In the genomic region with DNA sequence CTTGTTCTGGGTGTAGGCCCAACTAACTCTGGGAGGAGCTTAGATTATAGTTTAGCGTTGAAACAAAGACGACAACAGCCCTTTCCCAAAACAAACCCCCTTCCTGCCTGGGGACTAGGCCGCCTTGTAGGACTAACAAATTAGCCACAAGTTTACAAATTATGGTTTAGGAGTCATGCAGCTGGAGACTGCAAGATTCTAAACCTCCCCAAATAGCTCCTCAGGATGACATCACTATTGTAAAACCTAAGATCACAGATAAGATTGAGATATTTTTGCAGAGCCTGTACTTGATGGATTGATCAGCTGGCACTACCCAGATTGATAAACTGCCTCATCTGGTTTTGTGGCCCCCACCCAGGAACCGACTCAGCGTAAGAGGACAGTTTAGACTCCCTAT, we compare ENCODE assay signal across 16 cellular contexts. TPM values are rescaled to one million over a fixed set of nuclear protein-coding genes. Genes with fewer than 3 reads are reported as not detected.
DNase-seq lines count a peak whose midpoint lies in the region; ATAC-seq and TF ChIP-seq lines count a peak whose summit lies in the region.
"Had no signal": no experiment of that assay in that cellular context is flagged by ENCODE, and none has a peak within 500 bp of the region (broad histone marks: within the 10 kb centered on the region; RNA-seq: fewer than 3 reads in every experiment).

No MANE protein-coding gene starts in this region.

- no peaks in the 10 kb centered on the region for H3K36me3 Mint-ChIP-seq in activated CD4-positive, alpha-beta T cell treated with anti-CD3 and anti-CD28 coated beads, Interleukin-2, amount 10 ng/mL, durations not matched to agents 24 days and 14 days (ENCODE audit: low read depth)
- H3K36me3 Mint-ChIP-seq: WTC11 had no signal

- peak overlapping the region; percentile 39 for H3K4me2 ChIP-seq in smooth muscle cell
- H3K4me2 ChIP-seq: hepatocyte had no signal

- H3K27ac Mint-ChIP-seq in activated CD4-positive, alpha-beta T cell treated with anti-CD3 and anti-CD28 coated beads, Interleukin-2, amount 10 ng/mL, durations not matched to agents 24 days and 14 days = peak overlapping the region; percentile 59
- H3K27ac Mint-ChIP-seq: WTC11 had no signal

- H3K9me3 Mint-ChIP-seq in activated CD4-positive, alpha-beta T cell treated with anti-CD3 and anti-CD28 coated beads, Interleukin-2, amount 10 ng/mL, durations not matched to agents 24 days and 14 days = no peaks in the 10 kb centered on the region
- H3K9me3 Mint-ChIP-seq: activated naive CD4-positive, alpha-beta T cell treated with anti-CD3 and anti-CD28 coated beads, Interleukin-2, amount 50 U/mL, for 72 hours; WTC11 had no signal

- H3K27me3 Mint-ChIP-seq in activated CD4-positive, alpha-beta T cell treated with anti-CD3 and anti-CD28 coated beads, Interleukin-2, amount 10 ng/mL, durations not matched to agents 24 days and 14 days = no peaks in the 10 kb centered on the region

- DNase-seq in activated CD4-positive, alpha-beta T cell treated with anti-CD3 and anti-CD28 coated beads, Interleukin-2, amount 10 ng/mL, durations not matched to agents 24 days and 14 days = no peak
- DNase-seq in activated CD4-positive, alpha-beta T cell treated with anti-CD3 and anti-CD28 coated beads for 1 hour = no peak
- DNase-seq in SJSA1 (ENCODE audit: low read depth in 1 of 2, low spot score in 2 of 2) (peak; percentile 77 to 81), fibroblast of gingiva (ENCODE audit: low read depth) (peak; percentile 27), smooth muscle cell (lab: John Stamatoyannopoulos, UW; ENCODE audit: unreplicated experiment) (no peak), UCSD-AML1 (lab: John Stamatoyannopoulos, UW; ENCODE audit: unreplicated experiment) (no peak), iPS-NIHi11 (ENCODE audit: low spot score) (no peak)
- DNase-seq: ACHN; effector CD4-positive, alpha-beta T cell; NCI-H2227 treated with DMSO at 0.1 percent for 48 hours had no signal

- H3K36me3 ChIP-seq in SJSA1 = peaks cover 4% of the 10 kb centered on the region; the same call in 1 of the 2 replicates
- no peaks in the 10 kb centered on the region for H3K36me3 ChIP-seq in smooth muscle cell (ENCODE audit: low read depth)

- H3K4me1 ChIP-seq in SJSA1 (replicated peaks) (peaks cover 31% of the 10 kb centered on the region), smooth muscle cell (ENCODE audit: low read depth) (no peaks in the 10 kb centered on the region)

- TF ChIP-seq CTCF in smooth muscle cell (IDR thresholded peaks at IDR 0.05; ENCODE audit: borderline replicate concordance, insufficient read depth, poor library complexity, severe bottlenecking) = no peak

- H3K9me3 ChIP-seq in SJSA1 (replicated peaks) (no peaks in the 10 kb centered on the region), smooth muscle cell (replicated peaks; ENCODE audit: low read depth) (no peaks in the 10 kb centered on the region)

- H3K79me2 ChIP-seq in smooth muscle cell (ENCODE audit: low read depth) = peaks cover 7% of the 10 kb centered on the region

- 38% methylated on average over 5 of the region's 5 CpGs for WGBS in smooth muscle cell (ENCODE audit: low lambda C conversion rate)

- ATAC-seq in HG03139 (IDR thresholded peaks at IDR 0.05; ENCODE audit: unreplicated experiment) = no peak
- ATAC-seq: WTC11 had no signal

- H3K27ac ChIP-seq in SJSA1 (peak overlapping the region; percentile 42), smooth muscle cell (ENCODE audit: low read depth) (peak overlapping the region; percentile 5)
- H3K27ac ChIP-seq: hepatocyte, RWPE1 had no signal

- no peaks in the 10 kb centered on the region for H3K27me3 ChIP-seq in SJSA1 (replicated peaks)
- no peaks in the 10 kb centered on the region for H3K27me3 ChIP-seq in smooth muscle cell (ENCODE audit: low read depth)
- H3K27me3 ChIP-seq: hepatocyte had no signal

- no peak overlapping the region for H3K9ac ChIP-seq in smooth muscle cell (ENCODE audit: low read depth)

- H4K20me1 ChIP-seq in smooth muscle cell (ENCODE audit: low read depth) = no peaks in the 10 kb centered on the region

- H3K4me3 Mint-ChIP-seq in activated CD4-positive, alpha-beta T cell treated with anti-CD3 and anti-CD28 coated beads, Interleukin-2, amount 10 ng/mL, durations not matched to agents 24 days and 14 days = peak overlapping the region; percentile 18
- H3K4me3 Mint-ChIP-seq: WTC11 had no signal

- no peak overlapping the region for H3K4me3 ChIP-seq in SJSA1
- H3K4me3 ChIP-seq in smooth muscle cell = no peak overlapping the region
- H3K4me3 ChIP-seq: hepatocyte, skin epidermis had no signal

- no peaks in the 10 kb centered on the region for H3F3A ChIP-seq in smooth muscle cell (ENCODE audit: low read depth)

- intact Hi-C loops in activated CD4-positive, alpha-beta T cell treated with anti-CD3 and anti-CD28 coated beads, Interleukin-2, amount 10 ng/mL, durations not matched to agents 24 days and 14 days (cut with micrococcal nuclease) = loop anchor here (5.0 kb wide), 1 partner anchor 135 kb away; no protein-coding TSS in a partner anchor

- peaks cover 19% of the 10 kb centered on the region for H3K4me1 Mint-ChIP-seq in activated CD4-positive, alpha-beta T cell treated with anti-CD3 and anti-CD28 coated beads, Interleukin-2, amount 10 ng/mL, durations not matched to agents 24 days and 14 days
- H3K4me1 Mint-ChIP-seq: WTC11 had no signal

- no peak overlapping the region for H2AFZ ChIP-seq in smooth muscle cell (ENCODE audit: low read depth)
- H2AFZ ChIP-seq: hepatocyte had no signal

RNA-seq across cellular contexts. Expression of a gene that starts 2.3 kb away (rescaled TPM):
- total RNA-seq in activated CD4-positive, alpha-beta T cell treated with anti-CD3 and anti-CD28 coated beads, Interleukin-2, amount 10 ng/mL, durations not matched to agents 24 days and 14 days = 22.8 and 24.2 TPM in 2 replicates
- 16.4 and 30.7 TPM in 2 replicates for total RNA-seq in SJSA1 (2014; rRNA removed; shearing (Covaris generic))
- 11.1 and 13.6 TPM in 2 replicates for total RNA-seq in smooth muscle cell
- polyA plus RNA-seq in smooth muscle cell = 4.1 and 6.3 TPM in 2 replicates

RNA-seq across cellular contexts. Expression of a gene that starts 16.1 kb away (rescaled TPM):
- total RNA-seq in activated CD4-positive, alpha-beta T cell treated with anti-CD3 and anti-CD28 coated beads, Interleukin-2, amount 10 ng/mL, durations not matched to agents 24 days and 14 days = 46.3 TPM in 2 replicates
- 7.8 and 8.2 TPM in 2 replicates for total RNA-seq in SJSA1 (2014; rRNA removed; shearing (Covaris generic))
- 25.2 and 34.9 TPM in 2 replicates for total RNA-seq in smooth muscle cell
- polyA plus RNA-seq in smooth muscle cell = 18.8 and 23.9 TPM in 2 replicates

Comparison
In these comparisons a context has a peak if more than half of its experiments do, and no peak if none do; other contexts are left out.
1. DNase-seq: peak in SJSA1 (2 of 2) and fibroblast of gingiva (single experiment); none in activated CD4-positive, alpha-beta T cell treated with anti-CD3 and anti-CD28 coated beads, Interleukin-2, amount 10 ng/mL, durations not matched to agents 24 days and 14 days (single experiment), activated CD4-positive, alpha-beta T cell treated with anti-CD3 and anti-CD28 coated beads for 1 hour (single experiment), smooth muscle cell (single experiment), UCSD-AML1 (single experiment) and iPS-NIHi11 (single experiment).